Comparison of ENCODE assay signal across 17 cellular contexts in genomic region chr15:81852826-81853225, GRCh38.
DNase-seq lines count a peak whose midpoint lies in the region; ATAC-seq, FAIRE-seq and TF ChIP-seq lines count a peak whose summit lies in the region.
"Had no signal": no experiment of that assay in that cellular context is flagged by ENCODE, and none has a peak within 500 bp of the region (broad histone marks: within the 10 kb centered on the region; RNA-seq: fewer than 3 reads in every experiment).

No MANE protein-coding gene starts in this region.

- no peak overlapping the region for H3K4me3 Mint-ChIP-seq in central memory CD8-positive, alpha-beta T cell
- H3K4me3 Mint-ChIP-seq in mesothelial cell of epicardium, result no peak overlapping the region
- H3K4me3 Mint-ChIP-seq: CD4-positive, alpha-beta memory T cell had no signal

- TF ChIP-seq RAD21 in HepG2 (CRISPR knock-in tag; IDR thresholded peaks at IDR 0.05), result no peak

- FAIRE-seq in HepG2 (lab: Jason Lieb, UNC), result no peak
- FAIRE-seq: A204.1, G401.6, GM12891, H1 had no signal

- H3K4me2 ChIP-seq in HepG2 (ENCODE audit: low read depth, low read length), result no peak overlapping the region

- H3K27ac ChIP-seq in HepG2 (ENCODE audit: extremely low read length, insufficient read depth, low read length), result no peak overlapping the region
- H3K27ac ChIP-seq in right lobe of liver, result no peak overlapping the region
- no peak overlapping the region for H3K27ac ChIP-seq in esophagus squamous epithelium
- no peak overlapping the region for H3K27ac ChIP-seq in foreskin keratinocyte
- H3K27ac ChIP-seq: C4-2B had no signal

- POLR2A ChIA-PET in HepG2 (lab: Yijun Ruan, JAX), result no interaction called here

- no peak for TF ChIP-seq POLR2A in HepG2 (IDR thresholded peaks at IDR 0.05; ENCODE audit: insufficient read depth in 1 of 2, low read depth in 2 of 2, low read length in 2 of 2)
- no peak for TF ChIP-seq POLR2A in right lobe of liver (IDR thresholded peaks at IDR 0.05)
- TF ChIP-seq POLR2A in esophagus squamous epithelium (IDR thresholded peaks at IDR 0.05), result no peak

- H4K20me1 ChIP-seq in HepG2 (ENCODE audit: insufficient read depth, low read length), result no peaks in the 10 kb centered on the region

- TF ChIP-seq EP300 in HepG2 (IDR thresholded peaks at IDR 0.05; ENCODE audit: low read depth in 2 of 2, low read length in 2 of 2) (no peak), HepG2 (CRISPR knock-in tag; IDR thresholded peaks at IDR 0.05; ENCODE audit: borderline replicate concordance) (no peak)

- no peaks in the 10 kb centered on the region for H3K9me3 Mint-ChIP-seq in central memory CD8-positive, alpha-beta T cell
- peaks cover 4% of the 10 kb centered on the region for H3K9me3 Mint-ChIP-seq in mesothelial cell of epicardium
- H3K9me3 Mint-ChIP-seq: CD4-positive, alpha-beta memory T cell had no signal

- 0 out of 5 replicates have a peak, but pooled peaks cover 0 to 7% of the 10 kb centered on the region in 2 experiments for H3K27me3 ChIP-seq in HepG2 (ENCODE audit: control insufficient read depth in 1 of 2, insufficient read depth in 2 of 2, low read length in 2 of 2)
- H3K27me3 ChIP-seq in right lobe of liver, result no peaks in the 10 kb centered on the region
- H3K27me3 ChIP-seq in esophagus squamous epithelium, result no peaks in the 10 kb centered on the region
- H3K27me3 ChIP-seq in foreskin keratinocyte, result no peaks in the 10 kb centered on the region
- H3K27me3 ChIP-seq: BE2C had no signal

- no peak overlapping the region for H3K4me3 ChIP-seq in HepG2 (replicated peaks in 1 of 3; ENCODE audit: insufficient read depth in 1 of 3, low read depth in 2 of 3, low read length in 3 of 3)
- H3K4me3 ChIP-seq in right lobe of liver, result no peak overlapping the region
- H3K4me3 ChIP-seq in esophagus squamous epithelium, result no peak overlapping the region
- H3K4me3 ChIP-seq: HAP-1 had no signal

- H2AFZ ChIP-seq in HepG2 (ENCODE audit: low read length), result no peak overlapping the region

- no peaks in the 10 kb centered on the region for H3K9me3 ChIP-seq in HepG2 (ENCODE audit: low read length)
- no peaks in the 10 kb centered on the region for H3K9me3 ChIP-seq in right lobe of liver
- H3K9me3 ChIP-seq in esophagus squamous epithelium, result no peaks in the 10 kb centered on the region
- H3K9me3 ChIP-seq: BE2C, HAP-1 had no signal

- peaks cover 10% of the 10 kb centered on the region for H3K27me3 Mint-ChIP-seq in central memory CD8-positive, alpha-beta T cell
- H3K27me3 Mint-ChIP-seq in mesothelial cell of epicardium (ENCODE audit: low read depth), result no peaks in the 10 kb centered on the region

- no peak for ATAC-seq in HepG2
- no peak for ATAC-seq in right lobe of liver
- no peak for ATAC-seq in central memory CD8-positive, alpha-beta T cell (replicated peaks; ENCODE audit: extremely low read depth, poor library complexity, severe bottlenecking)
- no peak for ATAC-seq in foreskin keratinocyte

- in situ Hi-C loops in HepG2 (cut with HindIII; ENCODE audit: extremely low pct_ligation_motif_present, low pct_unique_long_range_greater_than_20kb), result no loop called here

- no peaks in the 10 kb centered on the region for H3K79me2 ChIP-seq in HepG2 (ENCODE audit: insufficient read depth, low read length)

- DNase-seq in HepG2 (ENCODE audit: low spot score), result no peak
- no peak for DNase-seq in right lobe of liver
- no peak for DNase-seq in central memory CD8-positive, alpha-beta T cell (ENCODE audit: low spot score in 2 of 2)
- DNase-seq in mesothelial cell of epicardium (ENCODE audit: low spot score in 2 of 2, unreplicated experiment in 2 of 2), result no peak
- DNase-seq in esophagus squamous epithelium (lab: John Stamatoyannopoulos, UW), result no peak
- DNase-seq in superior temporal gyrus (ENCODE audit: extremely low spot score), result no peak
- DNase-seq in foreskin keratinocyte, result no peak
- DNase-seq: BE2C; CD4-positive, alpha-beta memory T cell; DMS79; EL had no signal

- intact Hi-C loops in HepG2 (cut with micrococcal nuclease; ENCODE audit: unreplicated experiment) (no loop called here), right lobe of liver (cut with DNase I) (no loop called here), esophagus squamous epithelium (cut with DNase I) (no loop called here)

- no peaks in the 10 kb centered on the region for H3K4me1 Mint-ChIP-seq in central memory CD8-positive, alpha-beta T cell
- peaks cover 16% of the 10 kb centered on the region for H3K4me1 Mint-ChIP-seq in mesothelial cell of epicardium
- H3K4me1 Mint-ChIP-seq: CD4-positive, alpha-beta memory T cell had no signal

- H3K4me1 ChIP-seq in HepG2 (ENCODE audit: insufficient read depth, low read length), result no peaks in the 10 kb centered on the region
- H3K4me1 ChIP-seq in right lobe of liver, result no peaks in the 10 kb centered on the region
- no peaks in the 10 kb centered on the region for H3K4me1 ChIP-seq in esophagus squamous epithelium
- H3K4me1 ChIP-seq in foreskin keratinocyte, result no peaks in the 10 kb centered on the region
- H3K4me1 ChIP-seq: BE2C, HAP-1 had no signal

- no peaks in the 10 kb centered on the region for H3K36me3 ChIP-seq in HepG2 (replicated peaks in 1 of 2; ENCODE audit: control insufficient read depth in 1 of 2, insufficient read depth in 2 of 2, low read length in 2 of 2)
- no peaks in the 10 kb centered on the region for H3K36me3 ChIP-seq in right lobe of liver
- no peaks in the 10 kb centered on the region for H3K36me3 ChIP-seq in esophagus squamous epithelium
- H3K36me3 ChIP-seq: BE2C, HAP-1 had no signal

- TF ChIP-seq CTCF in HepG2 (CRISPR knock-in tag; IDR thresholded peaks at IDR 0.05), result no peak
- TF ChIP-seq CTCF in right lobe of liver (IDR thresholded peaks at IDR 0.05), result no peak
- no peak for TF ChIP-seq CTCF in mesothelial cell of epicardium (IDR thresholded peaks at IDR 0.05; ENCODE audit: unreplicated experiment)
- TF ChIP-seq CTCF in esophagus squamous epithelium (IDR thresholded peaks at IDR 0.05), result no peak
- TF ChIP-seq CTCF in foreskin keratinocyte (conservative IDR thresholded peaks at IDR 0.05), result no peak

- H3K9ac ChIP-seq in HepG2 (ENCODE audit: insufficient read depth, low read depth, low read length), result no peak overlapping the region

- no peaks in the 10 kb centered on the region for H3K36me3 Mint-ChIP-seq in central memory CD8-positive, alpha-beta T cell (ENCODE audit: insufficient read depth)
- H3K36me3 Mint-ChIP-seq in mesothelial cell of epicardium, result peaks cover 10% of the 10 kb centered on the region
- H3K36me3 Mint-ChIP-seq: CD4-positive, alpha-beta memory T cell had no signal

- WGBS in HepG2 (ENCODE audit: low lambda C conversion rate), result 0% methylated on average over 2 of the region's 2 CpGs
- WGBS in right lobe of liver (ENCODE audit: insufficient coverage, low coverage, low lambda C conversion rate, missing lambda C conversion rate), result 48% methylated on average over 2 of the region's 2 CpGs
- WGBS in esophagus squamous epithelium, 2 donors, result 12 to 56% methylated on average over 2 of the region's 2 CpGs

- BruUV-seq in HepG2 (replicated peaks; lab: Mats Ljungman, UMichigan), result no TSS peak

- H3K27ac Mint-ChIP-seq in central memory CD8-positive, alpha-beta T cell (ENCODE audit: low read depth), result peak overlapping the region; percentile 45
- peak overlapping the region; percentile 10 for H3K27ac Mint-ChIP-seq in mesothelial cell of epicardium
- H3K27ac Mint-ChIP-seq: CD4-positive, alpha-beta memory T cell had no signal

- CTCF ChIA-PET in HepG2 (lab: Yijun Ruan, JAX; ENCODE audit: low intra/inter-chr PET ratio, low total read pairs), result no interaction called here

TF ChIP-seq in HepG2, 621 proteins besides CTCF, POLR2A, EP300 and RAD21:
- TF ChIP-seq EEA1 (CRISPR knock-in tag; IDR thresholded peaks at IDR 0.05; ENCODE audit: borderline replicate concordance) (no peak), MTA3 (CRISPR knock-in tag; IDR thresholded peaks at IDR 0.05) (no peak), ZNF326 (CRISPR knock-in tag; IDR thresholded peaks at IDR 0.05; ENCODE audit: borderline replicate concordance) (no peak), ATF7 (IDR thresholded peaks at IDR 0.05) (peak; percentile 11; the same call in 1 of the 2 replicates), ATF7 (CRISPR knock-in tag; IDR thresholded peaks at IDR 0.05) (no peak), NONO (IDR thresholded peaks at IDR 0.05) (no peak), NONO (CRISPR knock-in tag; conservative IDR thresholded peaks at IDR 0.05) (no peak)
